Comparison of ENCODE assay signal across 21 cellular contexts in the genomic region with DNA sequence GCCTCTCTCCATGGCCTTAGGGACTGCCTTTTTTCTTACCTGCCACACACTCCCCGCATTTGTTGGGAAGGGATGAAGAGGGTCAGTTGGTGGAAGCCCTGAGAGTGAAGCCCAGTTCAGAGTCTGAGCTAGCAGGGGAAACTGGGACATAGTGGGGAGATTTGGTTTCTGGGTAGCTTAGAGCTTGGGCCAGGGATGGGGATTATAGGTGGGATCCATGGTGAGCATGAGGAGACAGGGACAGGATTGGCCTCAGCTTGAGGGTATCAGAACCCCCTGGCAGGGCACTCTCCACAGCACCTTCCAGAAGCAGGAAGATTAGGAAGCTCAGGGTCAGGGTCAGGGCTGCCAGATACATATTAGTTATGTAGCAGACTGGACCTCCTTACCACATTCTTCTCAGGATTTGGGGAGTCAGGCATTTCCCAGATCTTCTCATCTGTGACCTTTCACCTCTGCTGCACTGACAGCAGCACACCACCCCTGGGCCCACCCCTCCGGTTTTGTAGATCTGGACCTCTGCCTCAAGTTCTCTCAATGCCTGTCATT. TPM values are rescaled to one million over a fixed set of nuclear protein-coding genes. Genes with fewer than 3 reads are reported as not detected.
DNase-seq lines count a peak whose midpoint lies in the region; ATAC-seq, FAIRE-seq and TF ChIP-seq lines count a peak whose summit lies in the region.
"Had no signal": no experiment of that assay in that cellular context is flagged by ENCODE, and none has a peak within 500 bp of the region (broad histone marks: within the 10 kb centered on the region; RNA-seq: fewer than 3 reads in every experiment).

No MANE protein-coding gene starts in this region.

- no peak overlapping the region for H2AFZ ChIP-seq in IMR-90 (replicated peaks; ENCODE audit: low read length, poor library complexity)

- H3K27ac Mint-ChIP-seq in progenitor cell of endocrine pancreas: no peak overlapping the region
- H3K27ac Mint-ChIP-seq: CD8-positive, alpha-beta T cell had no signal

- FAIRE-seq in H54 (lab: Jason Lieb, UNC): no peak
- FAIRE-seq: GM12891 had no signal

- TF ChIP-seq CTCF in IMR-90 (conservative IDR thresholded peaks at IDR 0.05; ENCODE audit: low read depth, low read length) (no peak), progenitor cell of endocrine pancreas (IDR thresholded peaks at IDR 0.05; ENCODE audit: unreplicated experiment) (no peak)

- H4K20me1 ChIP-seq in BLaER1 treated with 17β-estradiol and CSF1 and Interleukin-3, amounts not matched to agents 10 nM and 100 nM: peaks cover 0 to 5% (median 0%) of the 10 kb centered on the region in 11 experiments; a peak in 1 of 22 replicates
- no peaks in the 10 kb centered on the region for H4K20me1 ChIP-seq in IMR-90 (ENCODE audit: insufficient read depth, low read length)

- no peak overlapping the region for H4K8ac ChIP-seq in IMR-90 (ENCODE audit: low read depth in 2 of 2, low read length in 2 of 2)

- H3K23ac ChIP-seq in IMR-90 (ENCODE audit: low read depth, low read length): no peak overlapping the region

- no peak overlapping the region for H3K4ac ChIP-seq in IMR-90 (ENCODE audit: low read depth, low read length)

- no peak for TF ChIP-seq POLR2A in IMR-90 (IDR thresholded peaks at IDR 0.05; ENCODE audit: low read depth, low read length)
- TF ChIP-seq POLR2A in H54 (IDR thresholded peaks at IDR 0.05; ENCODE audit: low read depth, low read length): no peak

- H2BK15ac ChIP-seq in IMR-90 (ENCODE audit: low read depth, low read length): no peak overlapping the region

- H3K4me3 Mint-ChIP-seq in progenitor cell of endocrine pancreas (ENCODE audit: low read depth): no peak overlapping the region
- H3K4me3 Mint-ChIP-seq: CD8-positive, alpha-beta T cell had no signal

- no peak for DNase-seq in IMR-90
- DNase-seq in ecto neural progenitor cell (ENCODE audit: low spot score): peak; percentile 13
- peak; percentile 1 for DNase-seq in progenitor cell of endocrine pancreas (ENCODE audit: low spot score, unreplicated experiment)
- DNase-seq in H54 (ENCODE audit: insufficient read length, low spot score): no peak
- DNase-seq: BE2C, GOT3, MG63, NCI-H1417 treated with DMSO at 0.1 percent for 48 hours, NCI-H187, NCI-H446, NCI-H526 treated with DMSO at 0.1 percent for 48 hours, SHP77 had no signal

- 0 out of 22 replicates have a peak overlapping the region, but pooled peaks of 1 of the 11 experiments have one; percentile 11 for H3K27ac ChIP-seq in BLaER1 treated with 17β-estradiol and CSF1 and Interleukin-3, amounts not matched to agents 10 nM and 100 nM
- no peak overlapping the region for H3K27ac ChIP-seq in IMR-90 (ENCODE audit: insufficient read depth, low read length)

- peak overlapping the region; percentile 15 for H2AK9ac ChIP-seq in IMR-90 (replicated peaks; ENCODE audit: low read depth, low read length, poor library complexity)

- no peak for TF ChIP-seq RAD21 in IMR-90 (IDR thresholded peaks at IDR 0.05; ENCODE audit: low read length)

- H3K36me3 Mint-ChIP-seq in progenitor cell of endocrine pancreas (ENCODE audit: insufficient read depth): peaks cover 9% of the 10 kb centered on the region

- H3K36me3 ChIP-seq in BLaER1 treated with 17β-estradiol and CSF1 and Interleukin-3, amounts not matched to agents 10 nM and 100 nM: peaks cover 0 to 4% (median 0%) of the 10 kb centered on the region in 11 experiments; a peak in 5 of 22 replicates
- H3K36me3 ChIP-seq in IMR-90 (ENCODE audit: control insufficient read depth, insufficient read depth, low read length): peaks cover 3% of the 10 kb centered on the region; the same call in 1 of the 2 replicates
- H3K36me3 ChIP-seq: BE2C had no signal

- CTCF ChIA-PET in IMR-90 (lab: Yijun Ruan, JAX): no interaction called here

- peaks cover 12% of the 10 kb centered on the region for H3K27me3 Mint-ChIP-seq in progenitor cell of endocrine pancreas

- H3K79me1 ChIP-seq in IMR-90 (ENCODE audit: low read depth in 1 of 2, low read length in 2 of 2): no peaks in the 10 kb centered on the region

- H3K18ac ChIP-seq in IMR-90 (ENCODE audit: low read depth, low read length): no peak overlapping the region

- H4K5ac ChIP-seq in IMR-90 (ENCODE audit: low read depth, low read length): no peak overlapping the region

- no TSS peak for BruUV-seq in IMR-90 (replicated peaks; lab: Mats Ljungman, UMichigan)

- dilution Hi-C loops in IMR-90 (cut with HindIII; ENCODE audit: low sequenced_read_pairs, unreplicated experiment): no loop called here

- no peaks in the 10 kb centered on the region for H3K9me3 ChIP-seq in BLaER1 treated with 17β-estradiol and CSF1 and Interleukin-3, amounts not matched to agents 10 nM and 100 nM (replicated peaks in 1 of 11)
- H3K9me3 ChIP-seq in IMR-90 (ENCODE audit: control insufficient read depth, insufficient read depth, low read length): no peaks in the 10 kb centered on the region
- H3K9me3 ChIP-seq: BE2C, MG63 had no signal

- no peak overlapping the region for H2BK20ac ChIP-seq in IMR-90 (ENCODE audit: low read depth, low read length)

- H2AK5ac ChIP-seq in IMR-90 (ENCODE audit: low read depth, low read length): no peak overlapping the region

- H3K4me3 ChIP-seq in BLaER1 treated with 17β-estradiol and CSF1 and Interleukin-3, amounts not matched to agents 10 nM and 100 nM: no peak overlapping the region
- no peak overlapping the region for H3K4me3 ChIP-seq in IMR-90 (ENCODE audit: insufficient read depth, low read depth, low read length)
- H3K4me3 ChIP-seq: MG63 had no signal

- peaks cover 18 to 59% (median 48%) of the 10 kb centered on the region in 10 experiments for H3K4me1 ChIP-seq in BLaER1 treated with 17β-estradiol and CSF1 and Interleukin-3, amounts not matched to agents 10 nM and 100 nM
- H3K4me1 ChIP-seq in IMR-90 (ENCODE audit: control insufficient read depth, insufficient read depth, low read length): peaks cover 3% of the 10 kb centered on the region; the same call in 1 of the 2 replicates
- H3K4me1 ChIP-seq: BE2C had no signal

- H3K9ac ChIP-seq in BLaER1 treated with 17β-estradiol and CSF1 and Interleukin-3, amounts not matched to agents 10 nM and 100 nM: no peak overlapping the region
- H3K9ac ChIP-seq in IMR-90 (ENCODE audit: low read depth, low read length): no peak overlapping the region

- no peak overlapping the region for H2BK5ac ChIP-seq in IMR-90 (ENCODE audit: low read depth, low read length, poor library complexity, severe bottlenecking)

- peak overlapping the region in 8 of 11 experiments; percentile 57 to 86 (median 77); a peak in 16 of 22 replicates for H3K4me2 ChIP-seq in BLaER1 treated with 17β-estradiol and CSF1 and Interleukin-3, amounts not matched to agents 10 nM and 100 nM
- H3K4me2 ChIP-seq in IMR-90 (ENCODE audit: low read depth, low read length): no peak overlapping the region

- intact Hi-C loops in IMR-90 (cut with micrococcal nuclease): no loop called here

- in situ Hi-C loops in IMR-90 (cut with MboI; ENCODE audit: low sequenced_read_pairs): no loop called here

- peaks cover under 1% of the 10 kb centered on the region; the same call in 1 of the 2 replicates for H3K9me1 ChIP-seq in IMR-90 (ENCODE audit: insufficient read depth, low read length)

- H3K4me1 Mint-ChIP-seq in progenitor cell of endocrine pancreas (ENCODE audit: low read depth): no peaks in the 10 kb centered on the region

- no peak for ATAC-seq in IMR-90 (ENCODE audit: low read depth)
- ATAC-seq in GM19328 (IDR thresholded peaks at IDR 0.05; ENCODE audit: unreplicated experiment): no peak
- no peak for ATAC-seq in HG02870 (IDR thresholded peaks at IDR 0.05; ENCODE audit: unreplicated experiment)
- ATAC-seq: CD8-positive, alpha-beta T cell had no signal

- no peak overlapping the region for H3K14ac ChIP-seq in IMR-90 (replicated peaks; ENCODE audit: low read depth, low read length)

- no peak overlapping the region for H4K91ac ChIP-seq in IMR-90 (ENCODE audit: insufficient read depth, low read depth, low read length)

- 100% methylated on average over 1 of the region's 2 CpGs; no CpG with 5 or more reads in 1 of the 2 experiments for WGBS in IMR-90 (ENCODE audit: extremely low coverage in 2 of 2, insufficient read length in 1 of 2), 2 experiments

- H2BK120ac ChIP-seq in IMR-90 (ENCODE audit: low read depth, low read length): no peak overlapping the region

- peaks cover 0 to 89% (median 0%) of the 10 kb centered on the region in 11 experiments; a peak in 4 of 22 replicates for H3K27me3 ChIP-seq in BLaER1 treated with 17β-estradiol and CSF1 and Interleukin-3, amounts not matched to agents 10 nM and 100 nM
- H3K27me3 ChIP-seq in IMR-90 (ENCODE audit: control insufficient read depth, insufficient read depth, low read length): no peaks in the 10 kb centered on the region; the same call in 1 of the 2 replicates
- H3K27me3 ChIP-seq: BE2C, MG63 had no signal

- no peaks in the 10 kb centered on the region for H3K9me3 Mint-ChIP-seq in progenitor cell of endocrine pancreas (ENCODE audit: low read depth)
- H3K9me3 Mint-ChIP-seq: CD8-positive, alpha-beta T cell had no signal

- H3K56ac ChIP-seq in IMR-90 (ENCODE audit: extremely low read depth, insufficient read depth, low read length): no peak overlapping the region

- POLR2A ChIA-PET in IMR-90 (lab: Charles Lee; ENCODE audit: unreplicated experiment): no interaction called here

RNA-seq across cellular contexts. Expression of a gene that starts 17.9 kb away (rescaled TPM):
- total RNA-seq in IMR-90 (2012; rRNA removed) (not detected in 2 replicates), progenitor cell of endocrine pancreas (not detected in 2 replicates)
- not detected in 2 replicates for polyA plus RNA-seq in IMR-90 (2012; rRNA removed)
- not detected in 2 replicates for polyA plus RNA-seq in IMR-90 (2012; cell fraction: cytosol; rRNA removed)
- polyA plus RNA-seq in IMR-90 (2012; cell fraction: nucleus; rRNA removed; ENCODE audit: low replicate concordance): not detected in 2 replicates
- total RNA-seq: A673; CD8-positive, alpha-beta T cell; G401; LHCN-M2; RPMI7951 had no signal

RNA-seq across cellular contexts. Expression of a gene that starts 23.3 kb away (rescaled TPM):
- total RNA-seq in IMR-90 (2012; rRNA removed) (0.56 and 0.72 TPM in 2 replicates), progenitor cell of endocrine pancreas (24.1 and 25.4 TPM in 2 replicates)
- polyA plus RNA-seq in IMR-90 (2012; rRNA removed): 8.2 and 8.3 TPM in 2 replicates
- polyA plus RNA-seq in IMR-90 (2012; cell fraction: cytosol; rRNA removed): 4.6 and 10.5 TPM in 2 replicates
- polyA plus RNA-seq in IMR-90 (2012; cell fraction: nucleus; rRNA removed; ENCODE audit: low replicate concordance): 24.1 and 54.4 TPM in 2 replicates

RNA-seq across cellular contexts. Expression of a gene that starts 23.8 kb away (rescaled TPM):
- total RNA-seq in IMR-90 (2012; rRNA removed) (not detected in 2 replicates), progenitor cell of endocrine pancreas (not detected in 2 replicates)
- not detected in 2 replicates for polyA plus RNA-seq in IMR-90 (2012; rRNA removed)
- not detected in 2 replicates for polyA plus RNA-seq in IMR-90 (2012; cell fraction: cytosol; rRNA removed)
- not detected in 2 replicates for polyA plus RNA-seq in IMR-90 (2012; cell fraction: nucleus; rRNA removed; ENCODE audit: low replicate concordance)
- total RNA-seq: A673; CD8-positive, alpha-beta T cell; G401; LHCN-M2; RPMI7951 had no signal

RNA-seq across cellular contexts. Expression of a gene that starts 37.5 kb away (rescaled TPM):
- total RNA-seq in IMR-90 (2012; rRNA removed): 6.7 and 7.5 TPM in 2 replicates
- 17.4 and 20.6 TPM in 2 replicates for polyA plus RNA-seq in IMR-90 (2012; rRNA removed)
- polyA plus RNA-seq in IMR-90 (2012; cell fraction: cytosol; rRNA removed): 26.5 and 46.4 TPM in 2 replicates
- polyA plus RNA-seq in IMR-90 (2012; cell fraction: nucleus; rRNA removed; ENCODE audit: low replicate concordance): 10.9 and 11.6 TPM in 2 replicates
- total RNA-seq in progenitor cell of endocrine pancreas: 37.7 and 41.5 TPM in 2 replicates

RNA-seq across cellular contexts. Expression of a gene that starts 40.3 kb away (rescaled TPM):
- total RNA-seq in IMR-90 (2012; rRNA removed) (0.28 and 0.72 TPM in 2 replicates), progenitor cell of endocrine pancreas (2.9 and 3.2 TPM in 2 replicates)
- 0.62 and 0.84 TPM in 2 replicates for polyA plus RNA-seq in IMR-90 (2012; rRNA removed)
- polyA plus RNA-seq in IMR-90 (2012; cell fraction: cytosol; rRNA removed): 0.35 and 0.49 TPM in 2 replicates
- 4.4 and 5.1 TPM in 2 replicates for polyA plus RNA-seq in IMR-90 (2012; cell fraction: nucleus; rRNA removed; ENCODE audit: low replicate concordance)

Comparison
In these comparisons a context has a peak if more than half of its experiments do, and no peak if none do; other contexts are left out.
1. DNase-seq: peak in ecto neural progenitor cell (single experiment) and progenitor cell of endocrine pancreas (single experiment); none in IMR-90 (single experiment) and H54 (single experiment).
2. RNA of a gene that starts 23.3 kb away (total RNA-seq): 24.1 to 25.4 TPM in progenitor cell of endocrine pancreas; 0.56 to 0.72 TPM in IMR-90; every median in the first group is over 10 times any median in the second.